ENCODE assay signal across 1 cellular context in the genomic region with DNA sequence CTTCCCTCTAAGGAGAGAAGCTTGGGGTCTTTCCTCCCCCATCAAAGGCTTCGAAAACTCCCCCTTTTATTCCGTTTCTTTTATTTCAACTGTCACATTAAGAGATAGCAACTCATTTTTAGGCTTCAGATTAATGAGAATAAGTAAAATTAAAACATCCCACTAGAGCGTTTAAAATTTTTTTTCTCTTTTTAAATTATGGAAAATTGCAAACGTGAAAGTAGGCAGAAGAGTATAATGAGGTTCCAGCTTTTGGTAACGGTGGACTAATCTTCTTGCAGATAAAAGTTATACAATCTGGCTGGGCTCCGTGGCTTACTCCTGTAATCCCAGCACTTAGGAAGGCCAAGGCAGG.
TF ChIP-seq lines count a peak whose summit lies in the region.

No MANE protein-coding gene starts in this region.

TF ChIP-seq in SK-N-SH, 30 proteins besides CTCF, POLR2A, EP300 and RAD21 (continued from another document):
- TF ChIP-seq, protein P1, sequence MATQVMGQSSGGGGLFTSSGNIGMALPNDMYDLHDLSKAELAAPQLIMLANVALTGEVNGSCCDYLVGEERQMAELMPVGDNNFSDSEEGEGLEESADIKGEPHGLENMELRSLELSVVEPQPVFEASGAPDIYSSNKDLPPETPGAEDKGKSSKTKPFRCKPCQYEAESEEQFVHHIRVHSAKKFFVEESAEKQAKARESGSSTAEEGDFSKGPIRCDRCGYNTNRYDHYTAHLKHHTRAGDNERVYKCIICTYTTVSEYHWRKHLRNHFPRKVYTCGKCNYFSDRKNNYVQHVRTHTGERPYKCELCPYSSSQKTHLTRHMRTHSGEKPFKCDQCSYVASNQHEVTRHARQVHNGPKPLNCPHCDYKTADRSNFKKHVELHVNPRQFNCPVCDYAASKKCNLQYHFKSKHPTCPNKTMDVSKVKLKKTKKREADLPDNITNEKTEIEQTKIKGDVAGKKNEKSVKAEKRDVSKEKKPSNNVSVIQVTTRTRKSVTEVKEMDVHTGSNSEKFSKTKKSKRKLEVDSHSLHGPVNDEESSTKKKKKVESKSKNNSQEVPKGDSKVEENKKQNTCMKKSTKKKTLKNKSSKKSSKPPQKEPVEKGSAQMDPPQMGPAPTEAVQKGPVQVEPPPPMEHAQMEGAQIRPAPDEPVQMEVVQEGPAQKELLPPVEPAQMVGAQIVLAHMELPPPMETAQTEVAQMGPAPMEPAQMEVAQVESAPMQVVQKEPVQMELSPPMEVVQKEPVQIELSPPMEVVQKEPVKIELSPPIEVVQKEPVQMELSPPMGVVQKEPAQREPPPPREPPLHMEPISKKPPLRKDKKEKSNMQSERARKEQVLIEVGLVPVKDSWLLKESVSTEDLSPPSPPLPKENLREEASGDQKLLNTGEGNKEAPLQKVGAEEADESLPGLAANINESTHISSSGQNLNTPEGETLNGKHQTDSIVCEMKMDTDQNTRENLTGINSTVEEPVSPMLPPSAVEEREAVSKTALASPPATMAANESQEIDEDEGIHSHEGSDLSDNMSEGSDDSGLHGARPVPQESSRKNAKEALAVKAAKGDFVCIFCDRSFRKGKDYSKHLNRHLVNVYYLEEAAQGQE (IDR thresholded peaks at IDR 0.05; ENCODE audit: low read depth, low read length): no peak
- no peak for TF ChIP-seq RCOR1 (IDR thresholded peaks at IDR 0.05; ENCODE audit: low read length)
